Comparison of ENCODE assay signal across 1 cellular context in genomic region chr3:50330330-50330729, GRCh38.
TF ChIP-seq lines count a peak whose summit lies in the region.

No MANE protein-coding gene starts in this region.

TF ChIP-seq in GM12878, 131 proteins besides CTCF, POLR2A, EP300 and RAD21:
- TF ChIP-seq IKZF1 (conservative IDR thresholded peaks at IDR 0.05) (no peak), SMAD1 (IDR thresholded peaks at IDR 0.05; ENCODE audit: low read depth, partially characterized antibody) (no peak), SIN3A (IDR thresholded peaks at IDR 0.05; ENCODE audit: low read depth, low read length) (no peak), SMARCA5 (IDR thresholded peaks at IDR 0.05) (no peak), MAX (IDR thresholded peaks at IDR 0.05; ENCODE audit: low read depth, low read length) (no peak), SP1 (IDR thresholded peaks at IDR 0.05; ENCODE audit: low read depth, low read length) (no peak), NKRF (conservative IDR thresholded peaks at IDR 0.05) (no peak), MXI1 (IDR thresholded peaks at IDR 0.05; ENCODE audit: low read depth, low read length) (no peak)
